ENCODE assay signal across 22 cellular contexts in genomic region chr11:123186291-123186690, GRCh38. TPM values are rescaled to one million over a fixed set of nuclear protein-coding genes. Genes with fewer than 3 reads are reported as not detected.
DNase-seq lines count a peak whose midpoint lies in the region; ATAC-seq and TF ChIP-seq lines count a peak whose summit lies in the region.
"Had no signal": no experiment of that assay in that cellular context is flagged by ENCODE, and none has a peak within 500 bp of the region (broad histone marks: within the 10 kb centered on the region; RNA-seq: fewer than 3 reads in every experiment).

No MANE protein-coding gene starts in this region.

- no peak overlapping the region for H4K5ac ChIP-seq in mesendoderm (ENCODE audit: low read length)

- no peaks in the 10 kb centered on the region for H3K9me3 ChIP-seq in MG63
- H3K9me3 ChIP-seq: testis had no signal

- no peak overlapping the region for H3K9ac ChIP-seq in mesendoderm (ENCODE audit: low read length)

- H3K27me3 ChIP-seq in MG63 (no peaks in the 10 kb centered on the region), mesendoderm (ENCODE audit: insufficient read depth, low read length, poor library complexity) (no peaks in the 10 kb centered on the region)
- H3K27me3 ChIP-seq: testis had no signal

- no peak overlapping the region for H2BK120ac ChIP-seq in mesendoderm (ENCODE audit: low read depth, low read length)

- peaks cover 15% of the 10 kb centered on the region for H3K4me1 ChIP-seq in mesendoderm (ENCODE audit: control insufficient read depth, low read depth, low read length)

- no peak overlapping the region for H3K27ac ChIP-seq in mesendoderm (ENCODE audit: low read depth, low read length)
- H3K27ac ChIP-seq: SK-N-MC, testis had no signal

- H3K4ac ChIP-seq in mesendoderm (ENCODE audit: low read depth, low read length): no peak overlapping the region

- no peak for TF ChIP-seq CTCF in epithelial cell of esophagus (IDR thresholded peaks at IDR 0.05; ENCODE audit: insufficient read depth, low read depth, low read length, missing control alignments)

- H3K4me3 ChIP-seq in MG63 (no peak overlapping the region), epithelial cell of esophagus (ENCODE audit: low read length) (no peak overlapping the region), mesendoderm (ENCODE audit: low read length) (no peak overlapping the region)
- H3K4me3 ChIP-seq: SK-N-MC, testis had no signal

- no peak overlapping the region for H3K56ac ChIP-seq in mesendoderm (ENCODE audit: low read length)

- peaks cover 34% of the 10 kb centered on the region for H3K79me2 ChIP-seq in mesendoderm (ENCODE audit: control insufficient read depth, insufficient read depth, low read length)

- H3K79me1 ChIP-seq in mesendoderm (ENCODE audit: low read length): peaks cover 33% of the 10 kb centered on the region

- DNase-seq in EL (peak; percentile 55), MG63 (peak; percentile 87), epithelial cell of esophagus (ENCODE audit: low read depth) (peak; percentile 91), mesendoderm (peak; percentile 56), dermis blood vessel endothelial cell (no peak), amniotic stem cell (lab: John Stamatoyannopoulos, UW) (no peak), NCI-H2029 treated with DMSO at 0.1 percent for 48 hours (lab: John Stamatoyannopoulos, UW) (no peak)
- DNase-seq: activated CD8-positive, alpha-beta T cell treated with anti-CD3 and anti-CD28 coated beads, Interleukin-2, amount 10 ng/mL, durations not matched to agents 7 days and 5 days; activated naive CD4-positive, alpha-beta T cell; activated T-cell treated with anti-CD3 and anti-CD28 coated beads, Interleukin-2, amount 50 U/mL, for 24 hours; CD8-positive, alpha-beta memory T cell; central memory CD4-positive, alpha-beta T cell; left colon; nephron progenitor cell; posterior cingulate gyrus; stimulated activated CD4-positive, alpha-beta T cell treated with anti-CD3 and anti-CD28 coated beads, Interleukin-1b, Interleukin-23, amount 100 ng/mL, for 48 hours; testis had no signal

- no peak overlapping the region for H3K23ac ChIP-seq in mesendoderm (ENCODE audit: low read length)

- H2BK15ac ChIP-seq in mesendoderm (replicated peaks; ENCODE audit: low read depth): no peak overlapping the region

- ATAC-seq in GM19324 (IDR thresholded peaks at IDR 0.05; ENCODE audit: low FRiP score, unreplicated experiment): no peak
- ATAC-seq: activated CD4-positive, CD25-positive, alpha-beta regulatory T cell treated with anti-CD3 and anti-CD28 coated beads, Interleukin-2, amount 50 U/mL, for 24 hours; activated CD8-positive, alpha-beta T cell treated with anti-CD3 and anti-CD28 coated beads, Interleukin-2, amount 10 ng/mL, durations not matched to agents 7 days and 5 days; HCT116; left colon; stimulated activated memory B cell treated with anti-CD40 and anti-IgM and Interleukin-4, amounts not matched to agents 10 μg/mL and 1 μg/mL and 100 μg/mL, for 72 hours had no signal

- H3K4me2 ChIP-seq in mesendoderm (ENCODE audit: low read length): no peak overlapping the region

- no peak overlapping the region for H4K8ac ChIP-seq in mesendoderm (ENCODE audit: low read depth, low read length)

- WGBS in mesendoderm (ENCODE audit: extremely low coverage, insufficient coverage, low lambda C conversion rate): no CpG with 5 or more reads among the region's 8 CpGs

- H3K18ac ChIP-seq in mesendoderm (ENCODE audit: low read length): no peak overlapping the region

- H2AK5ac ChIP-seq in mesendoderm (ENCODE audit: low read length): no peak overlapping the region

- H3K36me3 ChIP-seq in MG63 (peaks cover 87% of the 10 kb centered on the region), mesendoderm (ENCODE audit: control insufficient read depth, insufficient read depth, low read length) (no peaks in the 10 kb centered on the region)

- no peak overlapping the region for H2BK5ac ChIP-seq in mesendoderm (ENCODE audit: low read length)

RNA-seq across cellular contexts. Expression of gene CLMP, which starts 8.8 kb away (rescaled TPM):
- total RNA-seq in MG63 (2014; rRNA removed; shearing (Covaris generic); ENCODE audit: low replicate concordance): 78.3 and 109 TPM in 2 replicates
- 35.1 TPM for polyA plus RNA-seq in mesendoderm (2013, experiment 1 of 2)
- polyA plus RNA-seq in mesendoderm (2013, experiment 2 of 2): 38.9 TPM
- 0.17 and 1.3 TPM in 2 replicates for total RNA-seq in dermis blood vessel endothelial cell

Comparison
In these comparisons a context has a peak if more than half of its experiments do, and no peak if none do; other contexts are left out.
1. DNase-seq: peak in EL (single experiment), MG63 (single experiment), epithelial cell of esophagus (single experiment) and mesendoderm (single experiment); none in dermis blood vessel endothelial cell (single experiment), amniotic stem cell (single experiment) and NCI-H2029 treated with DMSO at 0.1 percent for 48 hours (single experiment).
2. RNA of gene CLMP, which starts 8.8 kb away (total RNA-seq): 78.3 to 109 TPM in MG63; 0.17 to 1.3 TPM in dermis blood vessel endothelial cell; every median in the first group is over 10 times any median in the second.